In genomic region chr10:129704786-129705525, GRCh38 we compare ENCODE assay signal across 1 cellular context.
TF ChIP-seq lines count a peak whose summit lies in the region.

No MANE protein-coding gene starts in this region.

TF ChIP-seq in IMR-90, 13 proteins besides CTCF, POLR2A, EP300 and RAD21:
- TF ChIP-seq CHD1 (IDR thresholded peaks at IDR 0.05; ENCODE audit: low read depth, low read length) = no peak
- no peak for TF ChIP-seq MAFK (IDR thresholded peaks at IDR 0.05; ENCODE audit: low read depth, low read length)
- TF ChIP-seq SMC3 (IDR thresholded peaks at IDR 0.05; ENCODE audit: low read depth, low read length) = no peak
- no peak for TF ChIP-seq CEBPB (IDR thresholded peaks at IDR 0.05; ENCODE audit: low read depth, low read length)
- no peak for TF ChIP-seq FOS (IDR thresholded peaks at IDR 0.05; ENCODE audit: low read depth, low read length)
- no peak for TF ChIP-seq ELK1 (IDR thresholded peaks at IDR 0.05; ENCODE audit: borderline replicate concordance, low read depth, low read length)
- no peak for TF ChIP-seq RFX5 (IDR thresholded peaks at IDR 0.05; ENCODE audit: low read depth, low read length)
- no peak for TF ChIP-seq MAZ (IDR thresholded peaks at IDR 0.05; ENCODE audit: borderline replicate concordance, low read depth, low read length)
- TF ChIP-seq NFE2L2 (IDR thresholded peaks at IDR 0.05; ENCODE audit: low read depth, low read length) = no peak
- no peak for TF ChIP-seq USF2 (IDR thresholded peaks at IDR 0.05; ENCODE audit: low read depth, low read length)
- no peak for TF ChIP-seq RCOR1 (IDR thresholded peaks at IDR 0.05; ENCODE audit: insufficient replicate concordance, low read length)
- TF ChIP-seq BHLHE40 (IDR thresholded peaks at IDR 0.05; ENCODE audit: low read depth, low read length) = no peak
- no peak for TF ChIP-seq MXI1 (IDR thresholded peaks at IDR 0.05; ENCODE audit: borderline replicate concordance, low read depth, low read length)
